In genomic region chr16:85027349-85027967, GRCh38 we compare ENCODE assay signal across 8 cellular contexts. TPM values are rescaled to one million over a fixed set of nuclear protein-coding genes. Genes with fewer than 3 reads are reported as not detected.
DNase-seq lines count a peak whose midpoint lies in the region; ATAC-seq, FAIRE-seq and TF ChIP-seq lines count a peak whose summit lies in the region.

KIAA0513 (plus strand) TSS chr16:85027795; CDS start chr16:85067072, 39,277 bp downstream.

- H3K4me1 ChIP-seq in NT2/D1 (ENCODE audit: insufficient read depth, insufficient read length): peaks cover 9% of the 10 kb centered on the region
- H3K4me1 ChIP-seq in endothelial cell of umbilical vein (ENCODE audit: control insufficient read depth, extremely low read depth, insufficient read depth, low read length): peaks cover 24% of the 10 kb centered on the region
- peaks cover 67% of the 10 kb centered on the region for H3K4me1 ChIP-seq in mononuclear cell (ENCODE audit: insufficient read depth, low read length)

- peaks cover 36% of the 10 kb centered on the region for H3K36me3 Mint-ChIP-seq in Calu3 (ENCODE audit: insufficient read depth, unreplicated experiment)

- no peaks in the 10 kb centered on the region for H3K9me3 Mint-ChIP-seq in Calu3 (ENCODE audit: low read depth, unreplicated experiment)

- peak; percentile 80 for ATAC-seq in GM21367 (IDR thresholded peaks at IDR 0.05; ENCODE audit: unreplicated experiment)

- peak within 1 kb of the TSS; percentile 97 for H3K4me2 ChIP-seq in endothelial cell of umbilical vein (ENCODE audit: insufficient read depth, low read length)

- H3K27me3 Mint-ChIP-seq in Calu3 (ENCODE audit: unreplicated experiment): no peaks in the 10 kb centered on the region

- peak within 1 kb of the TSS; percentile 70 for H3K4me3 ChIP-seq in NT2/D1 (ENCODE audit: insufficient read length, low read depth)
- peak within 1 kb of the TSS; percentile 65 to 90 (median 90) for H3K4me3 ChIP-seq in endothelial cell of umbilical vein (replicated peaks in 1 of 3; ENCODE audit: insufficient read depth in 1 of 3, low read depth in 1 of 3, low read length in 3 of 3)
- H3K4me3 ChIP-seq in mononuclear cell (ENCODE audit: low read length): peak within 1 kb of the TSS; percentile 84

- H3K27ac ChIP-seq in endothelial cell of umbilical vein (ENCODE audit: insufficient read depth, low read depth, low read length): peak within 1 kb of the TSS; percentile 73

- TF ChIP-seq CTCF in Calu3 (IDR thresholded peaks at IDR 0.05; ENCODE audit: unreplicated experiment) (no peak), endothelial cell of umbilical vein (IDR thresholded peaks at IDR 0.05; ENCODE audit: extremely low read depth in 1 of 2, insufficient read depth in 1 of 2, low read depth in 1 of 2, low read length in 2 of 2) (peak in 1 of 2 donors; percentile 33)

- H3K9me3 ChIP-seq in NT2/D1 (ENCODE audit: insufficient read depth, low read length): no peaks in the 10 kb centered on the region
- no peaks in the 10 kb centered on the region for H3K9me3 ChIP-seq in endothelial cell of umbilical vein (replicated peaks; ENCODE audit: control insufficient read depth, insufficient read depth, low read length)
- no peaks in the 10 kb centered on the region for H3K9me3 ChIP-seq in mononuclear cell (ENCODE audit: low read depth, low read length)

- no peaks in the 10 kb centered on the region for H3K9me1 ChIP-seq in endothelial cell of umbilical vein (replicated peaks; ENCODE audit: control insufficient read depth, extremely low read depth, insufficient read depth, low read length)

- TF ChIP-seq POLR2A in endothelial cell of umbilical vein (IDR thresholded peaks at IDR 0.05; ENCODE audit: low read depth, low read length): peak; percentile 94

- H3K9ac ChIP-seq in NT2/D1 (ENCODE audit: insufficient read length, low read depth) (peak within 1 kb of the TSS; percentile 82), endothelial cell of umbilical vein (replicated peaks; ENCODE audit: extremely low read depth, insufficient read depth, low read length) (peak within 1 kb of the TSS; percentile 96)

- intact Hi-C loops in Calu3 (cut with micrococcal nuclease; ENCODE audit: unreplicated experiment) (loop anchor here (2.0 to 5.0 kb wide), 2 partner anchors 17 to 35 kb away; partner anchors contain the start of gene ZDHHC7), endothelial cell of umbilical vein (cut with micrococcal nuclease) (loop anchor here (1.0 to 5.0 kb wide), 2 partner anchors 16 to 60 kb away; partner anchors contain the start of gene ZDHHC7)

- CTCF ChIA-PET in Calu3 (lab: Charles Lee) (interaction anchor here (0.6 to 2.8 kb wide), 10 partner anchors 16 to 391 kb away, joined by 3 to 13 read pairs (median 4); partner anchors contain the start of gene ZDHHC7), endothelial cell of umbilical vein (lab: Charles Lee) (interaction anchor here (0.6 to 3.6 kb wide), 7 partner anchors 14 to 691 kb away, joined by 3 to 32 read pairs (median 4); no protein-coding TSS in a partner anchor)

- DNase-seq in Calu3 (peak; percentile 98), HUDEP-2 (lab: John Stamatoyannopoulos, UW; ENCODE audit: unreplicated experiment in 76 of 76) (peak in 72 of 76 experiments; percentile 22 to 96 (median 86)), NT2/D1 (ENCODE audit: low read depth, low spot score) (peak; percentile 90), endothelial cell of umbilical vein (ENCODE audit: low read depth, low spot score) (peak; percentile 94)
- DNase-seq in activated CD8-positive, alpha-beta memory T cell treated with anti-CD3 and anti-CD28 coated beads, Interleukin-2, amount 50 U/mL, for 48 hours: peak; percentile 98
- DNase-seq in stimulated activated CD8-positive, alpha-beta memory T cell treated with anti-CD3 and anti-CD28 coated beads, Interleukin-2, amount 100 ng/mL, for 48 hours (ENCODE audit: low read depth in 2 of 2): peak; percentile 94 to 97

- POLR2A ChIA-PET in endothelial cell of umbilical vein (lab: Charles Lee): interaction anchor here (1.8 kb wide), 1 partner anchor 15 kb away, joined by 5 read pairs; no protein-coding TSS in a partner anchor

- peak within 1 kb of the TSS; percentile 85 for H3K4me3 Mint-ChIP-seq in Calu3 (ENCODE audit: low read depth, unreplicated experiment)

- H3K27me3 ChIP-seq in NT2/D1 (ENCODE audit: insufficient read depth, insufficient read length) (peaks cover 11% of the 10 kb centered on the region), endothelial cell of umbilical vein (ENCODE audit: control insufficient read depth in 2 of 2, insufficient read depth in 2 of 2, low read length in 2 of 2) (no peaks in the 10 kb centered on the region), mononuclear cell (ENCODE audit: insufficient read depth, low read length) (no peaks in the 10 kb centered on the region)

- peak within 1 kb of the TSS; percentile 77 for H3K27ac Mint-ChIP-seq in Calu3 (ENCODE audit: unreplicated experiment)

- dilution Hi-C loops in endothelial cell of umbilical vein (cut with MboI; ENCODE audit: extremely low pct_ligation_motif_present, low sequenced_read_pairs): no loop called here

- H2AFZ ChIP-seq in endothelial cell of umbilical vein (ENCODE audit: low read depth, low read length): peak within 1 kb of the TSS; percentile 98

- H3K36me3 ChIP-seq in NT2/D1 (ENCODE audit: insufficient read depth, insufficient read length, low read length) (peaks cover 5% of the 10 kb centered on the region), endothelial cell of umbilical vein (ENCODE audit: control insufficient read depth in 2 of 2, extremely low read depth in 1 of 2, insufficient read depth in 2 of 2, low read length in 2 of 2) (no peaks in the 10 kb centered on the region)

- peaks cover 33% of the 10 kb centered on the region for H3K4me1 Mint-ChIP-seq in Calu3 (ENCODE audit: low read depth, unreplicated experiment)

- no peaks in the 10 kb centered on the region for H3K79me2 ChIP-seq in endothelial cell of umbilical vein (ENCODE audit: control insufficient read depth, insufficient read depth, low read length)

- no peaks in the 10 kb centered on the region for H4K20me1 ChIP-seq in endothelial cell of umbilical vein (replicated peaks; ENCODE audit: control insufficient read depth, extremely low read depth, insufficient read depth, low read length)

- peak; percentile 78 for FAIRE-seq in endothelial cell of umbilical vein (lab: Jason Lieb, UNC)

- BruUV-seq in Calu3 (replicated peaks; lab: Mats Ljungman, UMichigan): no TSS peak
- no TSS peak for BruUV-seq in endothelial cell of umbilical vein (replicated peaks; lab: Mats Ljungman, UMichigan)

TF ChIP-seq in endothelial cell of umbilical vein, 7 proteins besides CTCF, POLR2A, EP300 and RAD21:
- TF ChIP-seq MAX (IDR thresholded peaks at IDR 0.05; ENCODE audit: insufficient read depth, insufficient read length) (peak; percentile 83), POLR2AphosphoS5 (IDR thresholded peaks at IDR 0.05; ENCODE audit: insufficient read depth, low read depth, low read length) (peak; percentile 96), GATA2 (IDR thresholded peaks at IDR 0.05; ENCODE audit: insufficient read depth, insufficient read length, low read depth, low read length) (no peak)
TF ChIP-seq in endothelial cell of umbilical vein: peak in this region for 2.

RNA-seq across cellular contexts. Expression of gene KIAA0513, which starts in this region (rescaled TPM):
- total RNA-seq in Calu3 (2022) (12.4 and 15.1 TPM in 2 replicates), endothelial cell of umbilical vein (3.6 and 4.3 TPM in 2 replicates), mononuclear cell (18.4 TPM)
- polyA plus RNA-seq in endothelial cell of umbilical vein: 1.8 and 2.2 TPM in 2 replicates
- polyA plus RNA-seq in endothelial cell of umbilical vein (2011; cell fraction: cytosol; rRNA removed): 2.9 and 3.0 TPM in 2 replicates
- 2.4 and 3.5 TPM in 2 replicates for polyA plus RNA-seq in endothelial cell of umbilical vein (2011; cell fraction: nucleus; rRNA removed)
- polyA plus RNA-seq in endothelial cell of umbilical vein (2012): 4.5 and 5.0 TPM in 2 replicates
- 2.0 and 4.6 TPM in 2 replicates for polyA minus RNA-seq in endothelial cell of umbilical vein
- 1.2 TPM for polyA minus RNA-seq in endothelial cell of umbilical vein (2011; cell fraction: cytosol; rRNA and poly(A)+ RNA removed)
- 1.8 and 3.3 TPM in 2 replicates for polyA minus RNA-seq in endothelial cell of umbilical vein (2011; cell fraction: nucleus; rRNA and poly(A)+ RNA removed)

Comparison
In these comparisons a context has a peak if more than half of its experiments do, and no peak if none do; other contexts are left out.
1. Peak in every context shown above with its lines: DNase-seq, ATAC-seq, H3K4me3 ChIP-seq and H3K27ac ChIP-seq.